In genomic region chr3:87120850-87121249, GRCh38 we compare ENCODE assay signal across 1 cellular context.
TF ChIP-seq lines count a peak whose summit lies in the region.

No MANE protein-coding gene starts in this region.

TF ChIP-seq in GM23338, 12 proteins besides CTCF, POLR2A, EP300 and RAD21 (continued from another document):
- TF ChIP-seq CREB1 (CRISPR knock-in tag; IDR thresholded peaks at IDR 0.05; ENCODE audit: low read depth) = no peak
- TF ChIP-seq ZNF331 (CRISPR knock-in tag; IDR thresholded peaks at IDR 0.05; ENCODE audit: low read depth) = no peak
- TF ChIP-seq REST (IDR thresholded peaks at IDR 0.05; ENCODE audit: unreplicated experiment) = no peak
- TF ChIP-seq POLR2AphosphoS5 (IDR thresholded peaks at IDR 0.05; ENCODE audit: low read depth) = no peak
- TF ChIP-seq NANOG (IDR thresholded peaks at IDR 0.05; ENCODE audit: borderline replicate concordance) = no peak
- TF ChIP-seq JUNB (IDR thresholded peaks at IDR 0.05; ENCODE audit: unreplicated experiment) = no peak
- no peak for TF ChIP-seq EZH2phosphoT487 (IDR thresholded peaks at IDR 0.05; ENCODE audit: unreplicated experiment)
- TF ChIP-seq ZNF114 (CRISPR knock-in tag; IDR thresholded peaks at IDR 0.05) = no peak
- no peak for TF ChIP-seq ETS1 (IDR thresholded peaks at IDR 0.05)
- no peak for TF ChIP-seq EZH2 (IDR thresholded peaks at IDR 0.05; ENCODE audit: low read depth, unreplicated experiment)
TF ChIP-seq in GM23338: peak in this region for 0.
